14 cellular contexts compared by ENCODE assay signal in the genomic region with DNA sequence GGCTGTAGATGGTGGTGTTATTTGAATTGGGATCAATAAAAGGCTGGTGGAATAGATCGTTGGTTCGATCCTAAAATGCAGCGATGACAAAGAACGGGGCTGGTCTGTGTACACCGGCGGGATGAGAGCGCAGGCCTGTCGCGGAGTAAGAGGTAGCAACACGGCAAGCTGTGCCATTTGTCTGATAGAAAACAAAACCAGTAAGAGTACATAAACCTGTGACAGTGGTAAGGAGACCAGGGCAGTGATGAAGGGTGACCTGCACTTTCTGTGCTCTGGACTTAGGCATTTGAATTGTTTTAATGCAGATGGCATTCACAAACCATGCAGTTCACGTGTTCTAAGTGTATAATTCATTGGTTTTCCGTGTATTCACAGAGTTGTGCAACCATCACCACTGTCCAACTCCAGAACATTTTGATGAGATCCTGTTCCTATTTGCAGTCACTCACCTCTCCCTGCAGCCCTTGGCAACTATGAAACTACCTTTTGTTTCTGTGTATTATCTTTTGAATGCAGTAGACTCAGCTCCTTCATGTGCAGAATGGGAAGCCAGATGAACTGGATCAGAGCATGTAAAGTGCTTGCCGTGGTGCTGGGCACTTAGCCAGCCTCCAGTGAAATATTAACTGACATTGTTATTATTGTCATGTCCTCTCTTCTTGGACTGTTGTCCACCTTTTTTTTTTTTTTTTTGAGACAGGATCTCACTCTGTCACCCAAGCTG.
A peak's percentile ranks its signal among the peaks of the same experiment; 100 is the strongest.
DNase-seq lines count a peak whose midpoint lies in the region; FAIRE-seq and TF ChIP-seq lines count a peak whose summit lies in the region.
"Had no signal": no experiment of that assay in that cellular context is flagged by ENCODE, and none has a peak within 500 bp of the region (broad histone marks: within the 10 kb centered on the region; RNA-seq: fewer than 3 reads in every experiment).

No MANE protein-coding gene starts in this region.

- H3K9ac ChIP-seq in keratinocyte (ENCODE audit: control insufficient read depth, extremely low read depth, insufficient read depth, low read length), result no peak overlapping the region

- H3K79me2 ChIP-seq in keratinocyte (ENCODE audit: control insufficient read depth, insufficient read depth, low read length), result no peaks in the 10 kb centered on the region

- no peaks in the 10 kb centered on the region for H3K36me3 Mint-ChIP-seq in type B pancreatic cell
- no peaks in the 10 kb centered on the region for H3K36me3 Mint-ChIP-seq in T-helper 2 cell treated with Interferon-gamma antibody and Interleukin-4, amounts not matched to agents 5 μg/mL and 100 μg/mL, for 36 hours (ENCODE audit: low read depth)

- no peaks in the 10 kb centered on the region for H3K9me3 Mint-ChIP-seq in type B pancreatic cell
- no peaks in the 10 kb centered on the region for H3K9me3 Mint-ChIP-seq in T-helper 2 cell treated with Interferon-gamma antibody and Interleukin-4, amounts not matched to agents 5 μg/mL and 100 μg/mL, for 36 hours
- H3K9me3 Mint-ChIP-seq: activated CD4-positive, alpha-beta T cell treated with anti-CD3 and anti-CD28 coated beads, Interleukin-2, amount 10 ng/mL, durations not matched to agents 24 days and 14 days; activated T-helper 2 cell treated with anti-CD3 and anti-CD28 coated beads, Interferon-gamma antibody, Interleukin-2, Interleukin-4, amounts not matched to agents 10 μg/mL and 5 μg/mL and 100 μg/mL, durations not matched to agents 14 hours and 24 hours and 36 hours had no signal

- peak; percentile 49 for FAIRE-seq in keratinocyte (lab: Jason Lieb, UNC)
- FAIRE-seq: GM18507 had no signal

- no peaks in the 10 kb centered on the region for H4K20me1 ChIP-seq in keratinocyte (ENCODE audit: control insufficient read depth, extremely low read depth, insufficient read depth, low read length)

- H3K27me3 Mint-ChIP-seq in type B pancreatic cell, result peaks cover 4% of the 10 kb centered on the region
- H3K27me3 Mint-ChIP-seq in T-helper 2 cell treated with Interferon-gamma antibody and Interleukin-4, amounts not matched to agents 5 μg/mL and 100 μg/mL, for 36 hours (ENCODE audit: low read depth), result no peaks in the 10 kb centered on the region
- H3K27me3 Mint-ChIP-seq: activated CD4-positive, alpha-beta T cell treated with anti-CD3 and anti-CD28 coated beads, Interleukin-2, amount 10 ng/mL, durations not matched to agents 24 days and 14 days had no signal

- H3K27ac ChIP-seq in Peyer's patch (peak overlapping the region in 2 of 4 donors; percentile 29 to 70), keratinocyte (ENCODE audit: control insufficient read depth, insufficient read depth, low read length) (no peak overlapping the region)
- H3K27ac ChIP-seq: brain microvascular endothelial cell had no signal

- peak overlapping the region; percentile 68 for H3K27ac Mint-ChIP-seq in type B pancreatic cell
- no peak overlapping the region for H3K27ac Mint-ChIP-seq in T-helper 2 cell treated with Interferon-gamma antibody and Interleukin-4, amounts not matched to agents 5 μg/mL and 100 μg/mL, for 36 hours
- H3K27ac Mint-ChIP-seq: activated CD4-positive, alpha-beta T cell treated with anti-CD3 and anti-CD28 coated beads, Interleukin-2, amount 10 ng/mL, durations not matched to agents 24 days and 14 days; activated T-helper 2 cell treated with anti-CD3 and anti-CD28 coated beads, Interferon-gamma antibody, Interleukin-2, Interleukin-4, amounts not matched to agents 10 μg/mL and 5 μg/mL and 100 μg/mL, durations not matched to agents 14 hours and 24 hours and 36 hours had no signal

- H3K4me2 ChIP-seq in keratinocyte (ENCODE audit: control insufficient read depth, extremely low read depth, insufficient read depth, low read depth, low read length), result no peak overlapping the region

- H3K4me3 Mint-ChIP-seq in type B pancreatic cell, result no peak overlapping the region
- no peak overlapping the region for H3K4me3 Mint-ChIP-seq in T-helper 2 cell treated with Interferon-gamma antibody and Interleukin-4, amounts not matched to agents 5 μg/mL and 100 μg/mL, for 36 hours
- H3K4me3 Mint-ChIP-seq: activated CD4-positive, alpha-beta T cell treated with anti-CD3 and anti-CD28 coated beads, Interleukin-2, amount 10 ng/mL, durations not matched to agents 24 days and 14 days had no signal

- H3K4me1 ChIP-seq in Peyer's patch (peaks cover 0 to 13% (median 0%) of the 10 kb centered on the region in 4 donors), keratinocyte (ENCODE audit: control insufficient read depth, extremely low read depth, insufficient read depth, low read length) (no peaks in the 10 kb centered on the region)

- TF ChIP-seq CTCF in Peyer's patch (IDR thresholded peaks at IDR 0.05) (no peak), keratinocyte (optimal IDR thresholded peaks at IDR 0.05 in 1 of 3, IDR thresholded peaks at IDR 0.05 in 1 of 3, conservative IDR thresholded peaks at IDR 0.05 in 1 of 3; ENCODE audit: extremely low read depth in 1 of 3, insufficient read depth in 2 of 3, low read length in 3 of 3) (no peak), type B pancreatic cell (conservative IDR thresholded peaks at IDR 0.05) (no peak)

- no peaks in the 10 kb centered on the region for H3K9me1 ChIP-seq in keratinocyte (ENCODE audit: control insufficient read depth, extremely low read depth, insufficient read depth, low read length)

- H3K27me3 ChIP-seq in Peyer's patch (no peaks in the 10 kb centered on the region), keratinocyte (ENCODE audit: control insufficient read depth, extremely low read depth, insufficient read depth, low read length) (no peaks in the 10 kb centered on the region)
- H3K27me3 ChIP-seq: brain microvascular endothelial cell had no signal

- no peak overlapping the region for H2AFZ ChIP-seq in keratinocyte (ENCODE audit: control insufficient read depth, low read length)

- DNase-seq in NCI-H748 (lab: John Stamatoyannopoulos, UW; ENCODE audit: unreplicated experiment), result peak; percentile 50
- DNase-seq in NCI-H748 treated with DMSO at 0.1 percent for 48 hours (lab: John Stamatoyannopoulos, UW), result no peak
- DNase-seq in Peyer's patch, result peak in 2 of 3 donors; percentile 60 to 65
- DNase-seq in keratinocyte (ENCODE audit: low read depth, low spot score), result no peak
- no peak for DNase-seq in type B pancreatic cell (ENCODE audit: extremely low spot score, unreplicated experiment)
- DNase-seq in T-helper 2 cell treated with Interferon-gamma antibody and Interleukin-4, amounts not matched to agents 5 μg/mL and 100 μg/mL, for 36 hours (ENCODE audit: low spot score), result no peak
- DNase-seq in NCI-H146 treated with DMSO at 0.1 percent for 48 hours (lab: John Stamatoyannopoulos, UW; ENCODE audit: unreplicated experiment), result no peak
- no peak for DNase-seq in activated CD4-positive, alpha-beta T cell treated with anti-CD3 and anti-CD28 coated beads, Interleukin-2, amount 50 U/mL, for 48 hours
- DNase-seq: activated CD4-positive, alpha-beta T cell treated with anti-CD3 and anti-CD28 coated beads, Interleukin-2, amount 10 ng/mL, durations not matched to agents 24 days and 14 days; brain microvascular endothelial cell; EL; NCI-H1694 had no signal

- no peak for TF ChIP-seq POLR2A in Peyer's patch (IDR thresholded peaks at IDR 0.05)

- no peaks in the 10 kb centered on the region for H3K9me3 ChIP-seq in Peyer's patch
- no peaks in the 10 kb centered on the region for H3K9me3 ChIP-seq in keratinocyte (ENCODE audit: control insufficient read depth, low read depth, low read length)

- H3K4me3 ChIP-seq in Peyer's patch (no peak overlapping the region), keratinocyte (ENCODE audit: control insufficient read depth in 2 of 3, extremely low read depth in 1 of 3, insufficient read depth in 2 of 3, low read depth in 1 of 3, low read length in 3 of 3) (no peak overlapping the region)

- dilution Hi-C loops in keratinocyte (cut with MboI; ENCODE audit: extremely low pct_ligation_motif_present, low sequenced_read_pairs), result no loop called here

- H3K4me1 Mint-ChIP-seq in type B pancreatic cell (ENCODE audit: unreplicated experiment), result peaks cover 29% of the 10 kb centered on the region
- H3K4me1 Mint-ChIP-seq in T-helper 2 cell treated with Interferon-gamma antibody and Interleukin-4, amounts not matched to agents 5 μg/mL and 100 μg/mL, for 36 hours (ENCODE audit: low read depth), result no peaks in the 10 kb centered on the region
- H3K4me1 Mint-ChIP-seq: activated CD4-positive, alpha-beta T cell treated with anti-CD3 and anti-CD28 coated beads, Interleukin-2, amount 10 ng/mL, durations not matched to agents 24 days and 14 days had no signal

- no peaks in the 10 kb centered on the region for H3K36me3 ChIP-seq in Peyer's patch
- peaks cover 0 to 3% of the 10 kb centered on the region in 2 experiments for H3K36me3 ChIP-seq in keratinocyte (ENCODE audit: control insufficient read depth in 2 of 2, extremely low read depth in 1 of 2, insufficient read depth in 2 of 2, low read length in 2 of 2)
- H3K36me3 ChIP-seq: brain microvascular endothelial cell had no signal

Comparison
In these comparisons a context has a peak if more than half of its experiments do, and no peak if none do; other contexts are left out.
1. DNase-seq: peak in NCI-H748 (single experiment) and Peyer's patch (2 of 3); none in NCI-H748 treated with DMSO at 0.1 percent for 48 hours (single experiment), keratinocyte (single experiment), type B pancreatic cell (single experiment), T-helper 2 cell treated with Interferon-gamma antibody and Interleukin-4, amounts not matched to agents 5 μg/mL and 100 μg/mL, for 36 hours (single experiment), NCI-H146 treated with DMSO at 0.1 percent for 48 hours (single experiment) and activated CD4-positive, alpha-beta T cell treated with anti-CD3 and anti-CD28 coated beads, Interleukin-2, amount 50 U/mL, for 48 hours (0 of 2).